8 cellular contexts compared by ENCODE assay signal in the genomic region with DNA sequence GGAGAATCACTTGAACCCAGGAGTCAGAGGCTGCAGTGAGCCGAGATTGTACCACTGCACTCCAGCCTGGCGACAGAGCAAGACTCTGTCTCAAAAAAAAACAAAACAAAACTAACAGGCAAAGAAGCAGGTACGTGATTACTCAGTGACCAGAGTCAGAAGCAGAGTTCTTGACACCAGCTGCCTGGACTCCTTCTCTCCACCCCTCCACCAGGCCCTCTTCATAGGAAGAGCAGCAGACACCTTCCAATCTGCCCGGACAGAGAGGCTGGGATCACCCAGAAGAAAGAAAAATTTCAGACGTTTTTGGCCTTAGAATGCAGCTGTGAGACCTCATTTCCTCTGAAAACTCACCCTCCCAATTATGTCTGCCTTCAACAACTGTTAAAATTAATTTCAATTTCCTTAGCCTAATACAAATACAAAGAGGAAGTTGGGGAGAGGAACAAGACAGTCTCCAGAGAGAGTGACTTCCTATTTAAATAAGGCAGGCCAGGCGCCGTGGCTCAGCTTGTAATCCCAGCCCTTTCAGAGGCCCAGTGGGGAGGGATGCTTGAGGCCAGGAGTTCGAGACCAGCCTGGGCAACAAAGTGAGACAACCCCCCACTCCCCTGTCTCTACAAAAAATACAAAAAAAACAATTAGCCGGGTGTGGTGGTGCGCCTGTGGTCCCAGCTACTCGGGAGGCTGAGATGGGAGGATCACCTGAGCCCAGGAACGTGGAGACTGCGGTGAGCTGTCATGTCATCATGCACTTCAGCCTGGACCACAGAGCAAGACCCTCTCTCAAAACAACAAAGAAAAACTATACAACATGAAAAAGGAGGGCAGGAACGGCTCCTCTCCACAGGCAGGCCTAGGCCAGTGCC. TPM values are rescaled to one million over a fixed set of nuclear protein-coding genes. Genes with fewer than 3 reads are reported as not detected.
A peak's percentile ranks its signal among the peaks of the same experiment; 100 is the strongest.
DNase-seq lines count a peak whose midpoint lies in the region; ATAC-seq, FAIRE-seq and TF ChIP-seq lines count a peak whose summit lies in the region.

No MANE protein-coding gene starts in this region.

- peaks cover 11 to 22% of the 10 kb centered on the region in 2 experiments; a peak in 2 of 3 replicates for H3K36me3 ChIP-seq in HEK293 (ENCODE audit: control insufficient read depth in 2 of 2, insufficient read depth in 1 of 2, low read length in 2 of 2)

- TF ChIP-seq CTCF in AG04449 (IDR thresholded peaks at IDR 0.05; ENCODE audit: insufficient read depth, low read length, missing control alignments), result no peak
- TF ChIP-seq CTCF in HEK293 (tag by site-specific recombination; IDR thresholded peaks at IDR 0.05), result no peak

- peaks cover 11% of the 10 kb centered on the region for H3K4me1 ChIP-seq in HEK293 (ENCODE audit: control insufficient read depth, insufficient read depth, low read length)

- H3K9me3 ChIP-seq in HEK293 (ENCODE audit: control insufficient read depth, insufficient read depth, low read depth, low read length), result no peaks in the 10 kb centered on the region

- ATAC-seq in sciatic nerve, result no peak

- DNase-seq in AG04449 (ENCODE audit: low read depth, low spot score) (no peak), UCSD-AML1 (lab: John Stamatoyannopoulos, UW; ENCODE audit: unreplicated experiment) (peak; percentile 74), germinal center (ENCODE audit: low spot score) (peak; percentile 68), sciatic nerve (ENCODE audit: low spot score) (peak; percentile 62), DMS53 treated with DMSO at 0.1 percent for 48 hours (lab: John Stamatoyannopoulos, UW; ENCODE audit: unreplicated experiment) (no peak), NCI-H1417 (lab: John Stamatoyannopoulos, UW) (no peak), RCC 7860 (ENCODE audit: low spot score) (no peak)

- no peak overlapping the region for H3K27ac ChIP-seq in HEK293 (ENCODE audit: extremely low read depth, low read depth, low read length)

- H3K4me3 ChIP-seq in AG04449 (ENCODE audit: low read depth, low read length), result peak overlapping the region; percentile 71
- no peak overlapping the region for H3K4me3 ChIP-seq in HEK293 (ENCODE audit: low read depth, low read length)

- FAIRE-seq in RCC 7860 (lab: Jason Lieb, UNC), result no peak

- intact Hi-C loops in sciatic nerve (cut with DNase I), result no loop called here

- CTCF ChIA-PET in AG04449 (lab: Yijun Ruan, JAX) (interaction anchor here (0.6 to 1.0 kb wide), 2 partner anchors 33 to 84 kb away, joined by 3 read pairs; no protein-coding TSS in a partner anchor), HEK293 (lab: Yijun Ruan, JAX) (no interaction called here)

- POLR2A ChIA-PET in AG04449 (lab: Yijun Ruan, JAX) (no interaction called here), HEK293 (lab: Yijun Ruan, JAX) (interaction anchor here (0.8 to 2.6 kb wide), 2 partner anchors 9 to 84 kb away, joined by 3 to 9 read pairs; partner anchors contain the start of gene RBFA)

TF ChIP-seq in HEK293, 187 proteins besides CTCF, POLR2A, EP300 and RAD21:
- TF ChIP-seq GLI4 (tag by site-specific recombination; IDR thresholded peaks at IDR 0.05) (no peak), ZNF121 (tag by site-specific recombination; IDR thresholded peaks at IDR 0.05) (peak; percentile 96)

RNA-seq across cellular contexts. Expression of gene SLC66A2, which starts 1.6 kb away (rescaled TPM):
- total RNA-seq in sciatic nerve, result 65.2 TPM

RNA-seq across cellular contexts. Expression of gene HSBP1L1, which starts 14.6 kb away (rescaled TPM):
- 16.9 TPM for total RNA-seq in sciatic nerve

RNA-seq across cellular contexts. Expression of gene TXNL4A, which starts 38.6 kb away (rescaled TPM):
- 71.7 TPM for total RNA-seq in sciatic nerve

Comparison
In these comparisons a context has a peak if more than half of its experiments do, and no peak if none do; other contexts are left out.
1. DNase-seq: peak in UCSD-AML1 (single experiment), germinal center (single experiment) and sciatic nerve (single experiment); none in AG04449 (single experiment), DMS53 treated with DMSO at 0.1 percent for 48 hours (single experiment), NCI-H1417 (0 of 3) and RCC 7860 (single experiment).